ENCODE assay signal across 8 cellular contexts in genomic region chr1:26378088-26378878, GRCh38. TPM values are rescaled to one million over a fixed set of nuclear protein-coding genes. Genes with fewer than 3 reads are reported as not detected.
DNase-seq lines count a peak whose midpoint lies in the region; ATAC-seq, FAIRE-seq and TF ChIP-seq lines count a peak whose summit lies in the region.

No MANE protein-coding gene starts in this region.

- H3K36me3 ChIP-seq in WERI-Rb-1 (no peaks in the 10 kb centered on the region), osteoblast (ENCODE audit: insufficient read depth, low read length) (no peaks in the 10 kb centered on the region)

- TF ChIP-seq CTCF in WERI-Rb-1 (IDR thresholded peaks at IDR 0.05; ENCODE audit: low read depth, low read length) (no peak), osteoblast (IDR thresholded peaks at IDR 0.05; ENCODE audit: extremely low read depth, low read depth, low read length) (no peak), glutamatergic neuron (IDR thresholded peaks at IDR 0.05; ENCODE audit: partially characterized antibody, unreplicated experiment) (no peak)

- peak overlapping the region; percentile 71 for H2AFZ ChIP-seq in osteoblast (ENCODE audit: low read length)

- no peaks in the 10 kb centered on the region for H3K4me1 Mint-ChIP-seq in glutamatergic neuron (ENCODE audit: low read depth, unreplicated experiment)

- peaks cover 19% of the 10 kb centered on the region for H3K4me1 ChIP-seq in osteoblast (ENCODE audit: insufficient read depth, low read length)

- H3K9me3 ChIP-seq in WERI-Rb-1 (ENCODE audit: severe bottlenecking): no peaks in the 10 kb centered on the region
- H3K9me3 ChIP-seq in osteoblast (ENCODE audit: low read depth, low read length): no peaks in the 10 kb centered on the region

- peaks cover 8% of the 10 kb centered on the region for H3K27me3 Mint-ChIP-seq in glutamatergic neuron (ENCODE audit: unreplicated experiment)

- no peaks in the 10 kb centered on the region for H3K36me3 Mint-ChIP-seq in glutamatergic neuron (ENCODE audit: unreplicated experiment)

- H3K4me3 ChIP-seq in WERI-Rb-1 (ENCODE audit: low read depth, low read length) (no peak overlapping the region), osteoblast (ENCODE audit: insufficient read depth, low read length) (peak overlapping the region; percentile 45)

- FAIRE-seq in GM19239 (lab: Jason Lieb, UNC): peak; percentile 83

- no peak overlapping the region for H3K4me3 Mint-ChIP-seq in glutamatergic neuron (ENCODE audit: unreplicated experiment)

- no peaks in the 10 kb centered on the region for H3K27me3 ChIP-seq in WERI-Rb-1 (ENCODE audit: insufficient read depth, low read depth, severe bottlenecking)
- H3K27me3 ChIP-seq in osteoblast (ENCODE audit: insufficient read depth, low read length): no peaks in the 10 kb centered on the region

- H4K20me1 ChIP-seq in osteoblast (ENCODE audit: insufficient read depth, low read length): no peaks in the 10 kb centered on the region

- peak; percentile 60 for DNase-seq in GM19239 (ENCODE audit: insufficient read length, low spot score)
- DNase-seq in HPDE6-E6E7 (ENCODE audit: extremely low spot score): peak; percentile 82
- peak; percentile 51 for DNase-seq in WERI-Rb-1
- DNase-seq in central memory CD4-positive, alpha-beta T cell: peak; percentile 90
- peak; percentile 92 for DNase-seq in osteoblast (ENCODE audit: insufficient read length, low spot score, missing footprints)
- DNase-seq in glutamatergic neuron: no peak
- no peak for DNase-seq in NCI-H2196 treated with DMSO at 0.1 percent for 48 hours (lab: John Stamatoyannopoulos, UW; ENCODE audit: unreplicated experiment)

- H3K27ac ChIP-seq in WERI-Rb-1 (no peak overlapping the region), osteoblast (ENCODE audit: low read depth, low read length) (peak overlapping the region; percentile 75)

- H3K9me3 Mint-ChIP-seq in glutamatergic neuron (ENCODE audit: unreplicated experiment): peaks cover 3% of the 10 kb centered on the region

- ATAC-seq in HG02840 (IDR thresholded peaks at IDR 0.05; ENCODE audit: low FRiP score, unreplicated experiment): no peak

- peak overlapping the region; percentile 74 for H3K4me2 ChIP-seq in osteoblast (ENCODE audit: insufficient read depth, low read length)

- no peak overlapping the region for H3K27ac Mint-ChIP-seq in glutamatergic neuron (ENCODE audit: unreplicated experiment)

- no peaks in the 10 kb centered on the region for H3K79me2 ChIP-seq in osteoblast (ENCODE audit: insufficient read depth, low read length)

RNA-seq across cellular contexts. Expression of gene ZNF683, which starts 5.7 kb away (rescaled TPM):
- total RNA-seq in osteoblast (not detected in 2 replicates), glutamatergic neuron (ENCODE audit: unreplicated experiment) (not detected)

RNA-seq across cellular contexts. Expression of gene CRYBG2, which starts 24.4 kb away (rescaled TPM):
- total RNA-seq in osteoblast (not detected in 2 replicates), glutamatergic neuron (ENCODE audit: unreplicated experiment) (2.2 TPM)

RNA-seq across cellular contexts. Expression of gene LIN28A, which starts 32.3 kb away (rescaled TPM):
- not detected in 2 replicates for total RNA-seq in osteoblast
- 97.3 TPM for total RNA-seq in glutamatergic neuron (ENCODE audit: unreplicated experiment)

RNA-seq across cellular contexts. Expression of gene DHDDS, which starts 53.8 kb away (rescaled TPM):
- 56.6 and 63.3 TPM in 2 replicates for total RNA-seq in osteoblast
- 64.6 TPM for total RNA-seq in glutamatergic neuron (ENCODE audit: unreplicated experiment)

Comparison
In these comparisons a context has a peak if more than half of its experiments do, and no peak if none do; other contexts are left out.
1. DNase-seq: peak in GM19239 (single experiment), HPDE6-E6E7 (single experiment), WERI-Rb-1 (single experiment), central memory CD4-positive, alpha-beta T cell (single experiment) and osteoblast (single experiment); none in glutamatergic neuron (single experiment) and NCI-H2196 treated with DMSO at 0.1 percent for 48 hours (single experiment).
2. RNA of gene LIN28A, which starts 32.3 kb away (total RNA-seq): 97.3 TPM in glutamatergic neuron (single experiment); not detected in osteoblast; every median in the first group is over 10 times any median in the second.